19 cellular contexts compared by ENCODE assay signal in genomic region chr16:9136596-9136995, GRCh38.
"Had no signal": no experiment of that assay in that cellular context is flagged by ENCODE, and none has a peak within 500 bp of the region (broad histone marks: within the 10 kb centered on the region; RNA-seq: fewer than 3 reads in every experiment).

No MANE protein-coding gene starts in this region.

- FAIRE-seq: astrocyte, colon had no signal

- DNase-seq: activated CD4-positive, alpha-beta memory T cell treated with anti-CD3 and anti-CD28 coated beads, Interleukin-2, amount 10 ng/mL, durations not matched to agents 7 days and 5 days; activated CD4-positive, alpha-beta T cell treated with anti-CD3 and anti-CD28 coated beads for 48 hours; activated gamma-delta T cell treated with Interleukin-2 at 50 U/mL for 16 hours; activated T-cell treated with anti-CD3 and anti-CD28 coated beads, Interleukin-2, amount 50 U/mL, for 72 hours; central memory CD4-positive, alpha-beta T cell; esophagus squamous epithelium; left colon; mesenchymal stem cell; naive B cell; retina; stimulated activated CD4-positive, alpha-beta T cell treated with anti-CD3 and anti-CD28 coated beads, Interleukin-4, amount 100 ng/mL, for 24 hours; stimulated activated naive CD8-positive, alpha-beta T cell treated with anti-CD3 and anti-CD28 coated beads, Interleukin-15, Interleukin-2, amounts not matched to agents 100 U/mL and 50 U/mL, for 24 hours; uterus had no signal

- H3K4me3 ChIP-seq: adrenal gland, esophagus squamous epithelium, gastroesophageal sphincter, heart left ventricle, tibial artery, uterus had no signal

- ATAC-seq: activated T-cell treated with anti-CD3 and anti-CD28 coated beads, Interleukin-2, amount 50 U/mL, for 72 hours; gastroesophageal sphincter; heart left ventricle; left colon; stimulated activated naive CD8-positive, alpha-beta T cell treated with anti-CD3 and anti-CD28 coated beads, Interleukin-15, Interleukin-2, amounts not matched to agents 100 U/mL and 50 U/mL, for 24 hours had no signal

- H3K27ac ChIP-seq: adrenal gland, esophagus squamous epithelium, gastroesophageal sphincter, heart left ventricle, tibial artery, uterus had no signal

- H3K27me3 ChIP-seq: adrenal gland, esophagus squamous epithelium, gastroesophageal sphincter, heart left ventricle, tibial artery, uterus had no signal

- H3K36me3 ChIP-seq: adrenal gland, esophagus squamous epithelium, heart left ventricle, tibial artery, uterus had no signal

- H3K9me3 ChIP-seq: adrenal gland, esophagus squamous epithelium, gastroesophageal sphincter, heart left ventricle, tibial artery, uterus had no signal

- H3K4me1 ChIP-seq: uterus had no signal
